ENCODE assay signal across 19 cellular contexts in the genomic region with DNA sequence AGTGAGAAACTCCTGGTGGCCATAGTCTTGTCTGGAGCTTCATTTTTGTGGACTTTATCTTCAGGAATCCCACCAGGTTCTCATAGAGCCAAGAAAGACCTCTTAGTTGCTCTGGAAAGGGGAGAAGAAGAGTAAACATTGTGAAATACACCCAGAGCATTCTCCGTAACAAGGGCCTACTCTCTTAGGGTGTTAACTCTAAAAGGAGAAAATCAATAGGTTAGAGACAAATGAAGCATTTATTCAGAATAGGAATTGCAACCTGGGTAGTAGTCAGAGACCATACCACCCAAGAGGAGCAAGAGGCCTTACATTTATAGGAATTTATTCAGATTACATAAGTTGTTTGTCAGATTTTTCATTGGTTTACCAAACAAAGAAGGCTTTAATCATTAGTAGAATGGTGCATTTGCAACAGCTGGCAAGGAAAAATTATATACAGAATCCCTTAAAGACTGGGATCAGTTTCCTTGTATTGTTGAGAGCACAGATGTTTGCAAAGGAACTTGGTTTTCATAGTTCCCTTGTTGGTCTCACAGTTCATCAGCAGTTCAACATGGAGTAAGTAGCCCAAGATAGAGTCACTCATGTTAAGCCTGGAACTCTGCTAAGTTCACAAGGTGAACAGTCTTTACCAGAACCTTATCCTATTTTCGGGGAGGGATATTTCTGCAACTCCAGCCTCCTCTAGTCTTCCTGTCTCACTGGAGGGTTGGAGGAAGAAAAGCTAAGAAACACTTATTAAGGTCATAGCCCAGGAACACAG. TPM values are rescaled to one million over a fixed set of nuclear protein-coding genes. Genes with fewer than 3 reads are reported as not detected.
DNase-seq lines count a peak whose midpoint lies in the region; ATAC-seq, FAIRE-seq and TF ChIP-seq lines count a peak whose summit lies in the region.
"Had no signal": no experiment of that assay in that cellular context is flagged by ENCODE, and none has a peak within 500 bp of the region (broad histone marks: within the 10 kb centered on the region; RNA-seq: fewer than 3 reads in every experiment).

No MANE protein-coding gene starts in this region.

- H3K4me1 ChIP-seq in GM23338 (ENCODE audit: insufficient read depth), result no peaks in the 10 kb centered on the region
- peaks cover 9% of the 10 kb centered on the region for H3K4me1 ChIP-seq in endothelial cell of umbilical vein (ENCODE audit: control insufficient read depth, extremely low read depth, insufficient read depth, low read length)
- H3K4me1 ChIP-seq in osteoblast (ENCODE audit: insufficient read depth, low read length), result no peaks in the 10 kb centered on the region

- no peaks in the 10 kb centered on the region for H3K9me1 ChIP-seq in endothelial cell of umbilical vein (replicated peaks; ENCODE audit: control insufficient read depth, extremely low read depth, insufficient read depth, low read length)

- no peak for ATAC-seq in GM23338

- H3K36me3 Mint-ChIP-seq in GM23338 (ENCODE audit: low read depth), result no peaks in the 10 kb centered on the region

- no peak overlapping the region for H3K4me3 Mint-ChIP-seq in GM23338
- H3K4me3 Mint-ChIP-seq: B cell; CD4-positive, alpha-beta memory T cell; IgD-negative memory B cell had no signal

- intact Hi-C loops in endothelial cell of umbilical vein (cut with micrococcal nuclease), result loop anchor here (5.0 kb wide), 2 partner anchors 68 to 107 kb away; a partner anchor contains a TSS

- FAIRE-seq in endothelial cell of umbilical vein (lab: Jason Lieb, UNC), result no peak
- FAIRE-seq: A204.1, D721Med, G401.6, GM12892 had no signal

- H3K4me1 Mint-ChIP-seq in GM23338, result peaks cover 6% of the 10 kb centered on the region
- H3K4me1 Mint-ChIP-seq: CD4-positive, alpha-beta memory T cell had no signal

- no peaks in the 10 kb centered on the region for H3K9me2 ChIP-seq in GM23338 (ENCODE audit: insufficient read depth)

- TF ChIP-seq POLR2A in endothelial cell of umbilical vein (IDR thresholded peaks at IDR 0.05; ENCODE audit: low read depth, low read length), result no peak

- BruUV-seq in endothelial cell of umbilical vein (replicated peaks; lab: Mats Ljungman, UMichigan), result no TSS peak

- CTCF ChIA-PET in endothelial cell of umbilical vein (lab: Charles Lee), result interaction anchor here (1.2 to 1.7 kb wide), 2 partner anchors 11 to 20 kb away, joined by 3 to 5 read pairs; no protein-coding TSS in a partner anchor

- H3K4me2 ChIP-seq in GM23338 (no peak overlapping the region), endothelial cell of umbilical vein (ENCODE audit: insufficient read depth, low read length) (no peak overlapping the region), osteoblast (ENCODE audit: insufficient read depth, low read length) (no peak overlapping the region)

- no peak overlapping the region for H3K27ac Mint-ChIP-seq in GM23338
- H3K27ac Mint-ChIP-seq: B cell, IgD-negative memory B cell had no signal

- DNase-seq in GM23338 (ENCODE audit: low spot score) (no peak), endothelial cell of umbilical vein (ENCODE audit: low read depth, low spot score) (peak; percentile 63), osteoblast (ENCODE audit: insufficient read length, low spot score, missing footprints) (no peak), NK-92 (lab: John Stamatoyannopoulos, UW; ENCODE audit: unreplicated experiment) (no peak), mucosa of gallbladder (ENCODE audit: low spot score) (no peak)
- DNase-seq in stimulated activated CD4-positive, alpha-beta T cell treated with anti-CD3 and anti-CD28 coated beads, Interleukin-2, amount 100 ng/mL, for 24 hours, result no peak
- DNase-seq: C1 segment of cervical spinal cord; CD4-positive, alpha-beta memory T cell; DMS153; DMS79 treated with DMSO at 0.1 percent for 48 hours; EL; H7 had no signal

- POLR2A ChIA-PET in endothelial cell of umbilical vein (lab: Charles Lee), result no interaction called here

- no peaks in the 10 kb centered on the region for H3K9me3 Mint-ChIP-seq in GM23338

- no peak for TF ChIP-seq CTCF in C4-2B (conservative IDR thresholded peaks at IDR 0.05)
- no peak for TF ChIP-seq CTCF in GM23338 (conservative IDR thresholded peaks at IDR 0.05; ENCODE audit: low read depth in 2 of 2)
- TF ChIP-seq CTCF in endothelial cell of umbilical vein (IDR thresholded peaks at IDR 0.05; ENCODE audit: extremely low read depth in 1 of 2, insufficient read depth in 1 of 2, low read depth in 1 of 2, low read length in 2 of 2), result no peak
- no peak for TF ChIP-seq CTCF in osteoblast (IDR thresholded peaks at IDR 0.05; ENCODE audit: extremely low read depth, low read depth, low read length)

- H4K20me1 ChIP-seq in GM23338 (replicated peaks; ENCODE audit: insufficient read depth) (no peaks in the 10 kb centered on the region), endothelial cell of umbilical vein (replicated peaks; ENCODE audit: control insufficient read depth, extremely low read depth, insufficient read depth, low read length) (no peaks in the 10 kb centered on the region), osteoblast (ENCODE audit: insufficient read depth, low read length) (no peaks in the 10 kb centered on the region)

- H3K27me3 ChIP-seq in GM23338 (ENCODE audit: insufficient read depth), result no peaks in the 10 kb centered on the region
- peaks cover 0 to 4% of the 10 kb centered on the region in 2 experiments for H3K27me3 ChIP-seq in endothelial cell of umbilical vein (ENCODE audit: control insufficient read depth in 2 of 2, insufficient read depth in 2 of 2, low read length in 2 of 2)
- no peaks in the 10 kb centered on the region for H3K27me3 ChIP-seq in osteoblast (ENCODE audit: insufficient read depth, low read length)

- H3K27me3 Mint-ChIP-seq in GM23338 (ENCODE audit: insufficient read depth, low read depth, poor library complexity), result no peaks in the 10 kb centered on the region
- H3K27me3 Mint-ChIP-seq: B cell; CD4-positive, alpha-beta memory T cell; IgD-negative memory B cell had no signal

- H3K4me3 ChIP-seq in GM23338 (no peak overlapping the region), endothelial cell of umbilical vein (replicated peaks in 1 of 3; ENCODE audit: insufficient read depth in 1 of 3, low read depth in 1 of 3, low read length in 3 of 3) (no peak overlapping the region), osteoblast (ENCODE audit: insufficient read depth, low read length) (no peak overlapping the region)

- no peaks in the 10 kb centered on the region for H3K36me3 ChIP-seq in GM23338 (ENCODE audit: insufficient read depth)
- H3K36me3 ChIP-seq in endothelial cell of umbilical vein (ENCODE audit: control insufficient read depth in 2 of 2, extremely low read depth in 1 of 2, insufficient read depth in 2 of 2, low read length in 2 of 2), result no peaks in the 10 kb centered on the region
- no peaks in the 10 kb centered on the region for H3K36me3 ChIP-seq in osteoblast (ENCODE audit: insufficient read depth, low read length)

- dilution Hi-C loops in endothelial cell of umbilical vein (cut with MboI; ENCODE audit: extremely low pct_ligation_motif_present, low sequenced_read_pairs), result no loop called here

- H2AFZ ChIP-seq in GM23338 (peak overlapping the region; percentile 49; the same call in 1 of the 2 replicates), endothelial cell of umbilical vein (ENCODE audit: low read depth, low read length) (no peak overlapping the region), osteoblast (ENCODE audit: low read length) (peak overlapping the region; percentile 7)

- no peaks in the 10 kb centered on the region for H3F3A ChIP-seq in GM23338 (replicated peaks; ENCODE audit: low read depth)

- H3K27ac ChIP-seq in C4-2B, result peak overlapping the region; percentile 70; the same call in 1 of the 2 replicates
- H3K27ac ChIP-seq in GM23338 (ENCODE audit: low read depth), result no peak overlapping the region
- no peak overlapping the region for H3K27ac ChIP-seq in endothelial cell of umbilical vein (ENCODE audit: insufficient read depth, low read depth, low read length)
- H3K27ac ChIP-seq in osteoblast (ENCODE audit: low read depth, low read length), result no peak overlapping the region

- H3K9me3 ChIP-seq in endothelial cell of umbilical vein (replicated peaks; ENCODE audit: control insufficient read depth, insufficient read depth, low read length) (no peaks in the 10 kb centered on the region), osteoblast (ENCODE audit: low read depth, low read length) (no peaks in the 10 kb centered on the region)

- no peak overlapping the region for H3K9ac ChIP-seq in endothelial cell of umbilical vein (replicated peaks; ENCODE audit: extremely low read depth, insufficient read depth, low read length)

- no peaks in the 10 kb centered on the region for H3K79me2 ChIP-seq in GM23338 (replicated peaks; ENCODE audit: insufficient read depth)
- no peaks in the 10 kb centered on the region for H3K79me2 ChIP-seq in endothelial cell of umbilical vein (ENCODE audit: control insufficient read depth, insufficient read depth, low read length)
- H3K79me2 ChIP-seq in osteoblast (ENCODE audit: insufficient read depth, low read length), result no peaks in the 10 kb centered on the region

TF ChIP-seq in GM23338, 12 proteins besides CTCF, POLR2A, EP300 and RAD21:
- no peak for TF ChIP-seq CREB1 (CRISPR knock-in tag; IDR thresholded peaks at IDR 0.05; ENCODE audit: low read depth)

TF ChIP-seq in endothelial cell of umbilical vein, 7 proteins besides CTCF, POLR2A, EP300 and RAD21 (continues in another document):
- TF ChIP-seq JUN (IDR thresholded peaks at IDR 0.05; ENCODE audit: borderline replicate concordance, insufficient read depth, insufficient read length, low read depth), result no peak
- TF ChIP-seq POLR2AphosphoS5 (IDR thresholded peaks at IDR 0.05; ENCODE audit: insufficient read depth, low read depth, low read length), result no peak
- no peak for TF ChIP-seq GATA2 (IDR thresholded peaks at IDR 0.05; ENCODE audit: insufficient read depth, insufficient read length, low read depth, low read length)
- no peak for TF ChIP-seq EZH2 (IDR thresholded peaks at IDR 0.05; ENCODE audit: borderline replicate concordance, low read depth, low read length, severe bottlenecking)
- no peak for TF ChIP-seq MYC (IDR thresholded peaks at IDR 0.05; ENCODE audit: low read depth, low read length)

RNA-seq across cellular contexts. Expression of a gene that starts 53.2 kb away (rescaled TPM):
- total RNA-seq in GM23338 (2014; rRNA removed; shearing (Covaris generic)), result not detected in 2 replicates
- polyA plus RNA-seq in GM23338 (2016; fragmentation: Nextera tagmentation; extraction: Ambion mirVana) (1.3 and 2.7 TPM in 2 replicates), endothelial cell of umbilical vein (17.9 and 21.9 TPM in 2 replicates)
- total RNA-seq in endothelial cell of umbilical vein (15.7 and 26.5 TPM in 2 replicates), osteoblast (13.8 and 14.1 TPM in 2 replicates), mucosa of gallbladder (19.4 TPM)
- 12.0 and 12.3 TPM in 2 replicates for polyA plus RNA-seq in endothelial cell of umbilical vein (2011; cell fraction: cytosol; rRNA removed)
- 8.9 and 9.9 TPM in 2 replicates for polyA plus RNA-seq in endothelial cell of umbilical vein (2011; cell fraction: nucleus; rRNA removed)
- polyA plus RNA-seq in endothelial cell of umbilical vein (2012), result 11.8 and 13.5 TPM in 2 replicates
- 21.5 and 29.8 TPM in 2 replicates for polyA minus RNA-seq in endothelial cell of umbilical vein
- not detected for polyA minus RNA-seq in endothelial cell of umbilical vein (2011; cell fraction: cytosol; rRNA and poly(A)+ RNA removed)
- polyA minus RNA-seq in endothelial cell of umbilical vein (2011; cell fraction: nucleus; rRNA and poly(A)+ RNA removed), result 13.8 and 15.0 TPM in 2 replicates
- total RNA-seq: H7 had no signal

Comparison
In these comparisons a context has a peak if more than half of its experiments do, and no peak if none do; other contexts are left out.
1. RNA of a gene that starts 53.2 kb away (total RNA-seq): 15.7 to 26.5 TPM in endothelial cell of umbilical vein, 19.4 TPM in mucosa of gallbladder (single experiment) and 13.8 to 14.1 TPM in osteoblast; not detected in GM23338; every median in the first group is over 10 times any median in the second.